Comparison of ENCODE assay signal across 17 cellular contexts in genomic region chr3:45842851-45843625, GRCh38. TPM values are rescaled to one million over a fixed set of nuclear protein-coding genes. Genes with fewer than 3 reads are reported as not detected.
DNase-seq lines count a peak whose midpoint lies in the region; ATAC-seq and TF ChIP-seq lines count a peak whose summit lies in the region.
"Had no signal": no experiment of that assay in that cellular context is flagged by ENCODE, and none has a peak within 500 bp of the region (broad histone marks: within the 10 kb centered on the region; RNA-seq: fewer than 3 reads in every experiment).

No MANE protein-coding gene starts in this region.

- intact Hi-C loops in CD4-positive, alpha-beta T cell (cut with DNase I, micrococcal nuclease) = loop anchor here (2.0 to 5.0 kb wide), 6 partner anchors 28 to 154 kb away; partner anchors contain the start of genes CCR9 (in 1 of the 2) and FYCO1 (in 1 of the 2)
- intact Hi-C loops in esophagus squamous epithelium (cut with DNase I) (no loop called here), sigmoid colon (cut with DNase I) (loop anchor here (5.0 kb wide), 2 partner anchors 81 to 234 kb away; no protein-coding TSS in a partner anchor)

- peaks cover 7% of the 10 kb centered on the region; the same call in 1 of the 2 replicates for H3K4me1 ChIP-seq in GM23248 (ENCODE audit: insufficient read depth)
- peaks cover 6 to 17% (median 9%) of the 10 kb centered on the region in 3 donors for H3K4me1 ChIP-seq in esophagus squamous epithelium
- peaks cover 0 to 11% (median 11%) of the 10 kb centered on the region in 4 donors for H3K4me1 ChIP-seq in sigmoid colon
- H3K4me1 ChIP-seq: uterus had no signal

- H3K9me3 ChIP-seq in CD4-positive, alpha-beta T cell (ENCODE audit: control insufficient read depth, low read length) = no peaks in the 10 kb centered on the region
- H3K9me3 ChIP-seq in GM23248 (ENCODE audit: low read depth) (no peaks in the 10 kb centered on the region), esophagus squamous epithelium (no peaks in the 10 kb centered on the region), sigmoid colon (no peaks in the 10 kb centered on the region)
- H3K9me3 ChIP-seq: BLaER1, uterus had no signal

- H3K27me3 Mint-ChIP-seq in CD4-positive, alpha-beta T cell = no peaks in the 10 kb centered on the region
- peaks cover 32% of the 10 kb centered on the region for H3K27me3 Mint-ChIP-seq in activated naive CD8-positive, alpha-beta T cell treated with anti-CD3 and anti-CD28 coated beads, Interleukin-2, amount 10 ng/mL, durations not matched to agents 7 days and 5 days
- H3K27me3 Mint-ChIP-seq in nephron (ENCODE audit: low read depth) = peaks cover 33% of the 10 kb centered on the region

- TF ChIP-seq CTCF in CD4-positive, alpha-beta T cell (IDR thresholded peaks at IDR 0.05) = no peak
- no peak for TF ChIP-seq CTCF in nephron (IDR thresholded peaks at IDR 0.05; ENCODE audit: unreplicated experiment in 3 of 3)
- no peak for TF ChIP-seq CTCF in esophagus squamous epithelium (IDR thresholded peaks at IDR 0.05)
- no peak for TF ChIP-seq CTCF in sigmoid colon (IDR thresholded peaks at IDR 0.05)

- no peak overlapping the region for H3K4me2 ChIP-seq in GM23248 (ENCODE audit: unreplicated experiment)

- no peaks in the 10 kb centered on the region for H3F3A ChIP-seq in GM23248 (ENCODE audit: insufficient read depth)

- H3K27me3 ChIP-seq in CD4-positive, alpha-beta T cell (ENCODE audit: control insufficient read depth, insufficient read depth, low read length) = no peaks in the 10 kb centered on the region
- H3K27me3 ChIP-seq in GM23248 (replicated peaks; ENCODE audit: insufficient read depth) = peaks cover 18% of the 10 kb centered on the region
- peaks cover 0 to 8% (median 0%) of the 10 kb centered on the region in 4 donors for H3K27me3 ChIP-seq in esophagus squamous epithelium
- no peaks in the 10 kb centered on the region for H3K27me3 ChIP-seq in sigmoid colon
- H3K27me3 ChIP-seq: BLaER1, uterus had no signal

- no peaks in the 10 kb centered on the region for H3K9me3 Mint-ChIP-seq in CD4-positive, alpha-beta T cell
- peaks cover 2% of the 10 kb centered on the region for H3K9me3 Mint-ChIP-seq in activated naive CD8-positive, alpha-beta T cell treated with anti-CD3 and anti-CD28 coated beads, Interleukin-2, amount 10 ng/mL, durations not matched to agents 7 days and 5 days
- no peaks in the 10 kb centered on the region for H3K9me3 Mint-ChIP-seq in nephron

- H2AFZ ChIP-seq in GM23248 = peak overlapping the region; percentile 95

- H3K4me3 ChIP-seq in GM23248 (no peak overlapping the region), esophagus squamous epithelium (no peak overlapping the region), sigmoid colon (no peak overlapping the region)

- ATAC-seq in CD4-positive, alpha-beta T cell (ENCODE audit: poor library complexity) = no peak
- no peak for ATAC-seq in activated naive CD8-positive, alpha-beta T cell treated with anti-CD3 and anti-CD28 coated beads, Interleukin-2, amount 10 ng/mL, durations not matched to agents 7 days and 5 days (ENCODE audit: low read depth)
- ATAC-seq in GM19395 (IDR thresholded peaks at IDR 0.05; ENCODE audit: unreplicated experiment) = no peak

- CTCF ChIA-PET in CD4-positive, alpha-beta T cell (lab: Charles Lee) = interaction anchor here (1.5 kb wide), 1 partner anchor 86 kb away, joined by 4 read pairs; no protein-coding TSS in a partner anchor

- peaks cover 17% of the 10 kb centered on the region; the same call in 1 of the 2 replicates for H3K79me2 ChIP-seq in GM23248 (ENCODE audit: insufficient read depth)

- no peaks in the 10 kb centered on the region for H4K20me1 ChIP-seq in GM23248 (ENCODE audit: insufficient read depth)

- POLR2A ChIA-PET in CD4-positive, alpha-beta T cell (lab: Charles Lee) = interaction anchor here (0.8 to 3.3 kb wide), 9 partner anchors 16 to 112 kb away, joined by 3 to 24 read pairs (median 4); no protein-coding TSS in a partner anchor
- POLR2A ChIA-PET in activated naive CD8-positive, alpha-beta T cell treated with anti-CD3 and anti-CD28 coated beads, Interleukin-2, amount 10 ng/mL, durations not matched to agents 7 days and 5 days (lab: Charles Lee) = interaction anchor here (0.8 kb wide), 1 partner anchor 10 kb away, joined by 3 read pairs; no protein-coding TSS in a partner anchor

- peak overlapping the region; percentile 94 for H3K27ac Mint-ChIP-seq in CD4-positive, alpha-beta T cell
- H3K27ac Mint-ChIP-seq in activated naive CD8-positive, alpha-beta T cell treated with anti-CD3 and anti-CD28 coated beads, Interleukin-2, amount 10 ng/mL, durations not matched to agents 7 days and 5 days = no peak overlapping the region
- no peak overlapping the region for H3K27ac Mint-ChIP-seq in nephron

- no peak for DNase-seq in CD4-positive, alpha-beta T cell
- no peak for DNase-seq in GM23248
- no peak for DNase-seq in activated naive CD8-positive, alpha-beta T cell treated with anti-CD3 and anti-CD28 coated beads, Interleukin-2, amount 10 ng/mL, durations not matched to agents 7 days and 5 days
- no peak for DNase-seq in esophagus squamous epithelium (lab: John Stamatoyannopoulos, UW)
- DNase-seq in sigmoid colon = no peak
- DNase-seq: DMS79; foreskin melanocyte; GOT3; NCI-H1092; NCI-H2171 treated with DMSO at 0.1 percent for 48 hours; stimulated activated naive CD4-positive, alpha-beta T cell treated with Interleukin-2 at 50 U/mL for 16 hours; T-helper 9 cell; uterus had no signal

- TF ChIP-seq EP300 in sigmoid colon (IDR thresholded peaks at IDR 0.05) = no peak

- H3K36me3 ChIP-seq in GM23248 (ENCODE audit: low read depth) (no peaks in the 10 kb centered on the region), esophagus squamous epithelium (no peaks in the 10 kb centered on the region), sigmoid colon (no peaks in the 10 kb centered on the region)
- H3K36me3 ChIP-seq: uterus had no signal

- 70 to 74% methylated on average over 9 of the region's 9 CpGs for WGBS in GM23248 (ENCODE audit: low coverage in 1 of 2, low lambda C conversion rate in 2 of 2, missing lambda C conversion rate in 2 of 2), 2 experiments
- 72 to 79% methylated on average over 9 of the region's 9 CpGs for WGBS in esophagus squamous epithelium, 2 donors
- WGBS in sigmoid colon, 2 donors = 44 to 76% methylated on average over 9 of the region's 9 CpGs

- H3K27ac ChIP-seq in CD4-positive, alpha-beta T cell (ENCODE audit: low read depth, low read length) = no peak overlapping the region
- H3K27ac ChIP-seq in GM23248 (no peak overlapping the region), esophagus squamous epithelium (no peak overlapping the region), sigmoid colon (no peak overlapping the region)
- H3K27ac ChIP-seq: uterus had no signal

- H3K4me1 Mint-ChIP-seq in CD4-positive, alpha-beta T cell (ENCODE audit: low read depth) = peaks cover 35% of the 10 kb centered on the region
- peaks cover 9% of the 10 kb centered on the region for H3K4me1 Mint-ChIP-seq in activated naive CD8-positive, alpha-beta T cell treated with anti-CD3 and anti-CD28 coated beads, Interleukin-2, amount 10 ng/mL, durations not matched to agents 7 days and 5 days
- peaks cover 9% of the 10 kb centered on the region for H3K4me1 Mint-ChIP-seq in nephron

- H3K9me2 ChIP-seq in GM23248 (ENCODE audit: insufficient read depth) = no peaks in the 10 kb centered on the region

- peaks cover 11% of the 10 kb centered on the region for H3K36me3 Mint-ChIP-seq in CD4-positive, alpha-beta T cell (ENCODE audit: low read depth)
- no peaks in the 10 kb centered on the region for H3K36me3 Mint-ChIP-seq in activated naive CD8-positive, alpha-beta T cell treated with anti-CD3 and anti-CD28 coated beads, Interleukin-2, amount 10 ng/mL, durations not matched to agents 7 days and 5 days
- H3K36me3 Mint-ChIP-seq in nephron (ENCODE audit: low read depth) = no peaks in the 10 kb centered on the region

- TF ChIP-seq POLR2A in esophagus squamous epithelium (IDR thresholded peaks at IDR 0.05) = no peak
- TF ChIP-seq POLR2A in sigmoid colon (IDR thresholded peaks at IDR 0.05) = no peak

- peak overlapping the region; percentile 96 for H3K4me3 Mint-ChIP-seq in CD4-positive, alpha-beta T cell
- peak overlapping the region; percentile 93 for H3K4me3 Mint-ChIP-seq in activated naive CD8-positive, alpha-beta T cell treated with anti-CD3 and anti-CD28 coated beads, Interleukin-2, amount 10 ng/mL, durations not matched to agents 7 days and 5 days
- peak overlapping the region; percentile 96 to 97 (median 96) for H3K4me3 Mint-ChIP-seq in nephron

- no peak overlapping the region for H3K9ac ChIP-seq in GM23248
- H3K9ac ChIP-seq: BLaER1 had no signal

- in situ Hi-C loops in GM23248 (cut with MboI) = no loop called here

RNA-seq across cellular contexts. Expression of gene LZTFL1, which starts 1.1 kb away (rescaled TPM):
- 1 to 10 TPM; 9.6 to 10.0 TPM for total RNA-seq in CD4-positive, alpha-beta T cell
- total RNA-seq in GM23248 (2014; rRNA removed; shearing (Covaris generic)) = 18.3 and 21.8 TPM in 2 replicates
- polyA plus RNA-seq in GM23248 (2016; fragmentation: Nextera tagmentation; extraction: Ambion mirVana) (12.7 and 15.1 TPM in 2 replicates), sigmoid colon (10 to 100 TPM in 1 of 3 donors, 1 to 10 TPM in 2; 7.9 to 12.0 (median 8.1) TPM)
- total RNA-seq in activated naive CD8-positive, alpha-beta T cell treated with anti-CD3 and anti-CD28 coated beads, Interleukin-2, amount 10 ng/mL, durations not matched to agents 7 days and 5 days = 1 to 10 TPM; 8.0 to 8.4 TPM
- total RNA-seq in esophagus squamous epithelium (10 to 100 TPM in 2 of 4 donors, 1 to 10 TPM in 2; 6.4 to 14.3 (median 12.0) TPM), sigmoid colon (10 to 100 TPM; 16.6 to 31.0 (median 17.8) TPM)

RNA-seq across cellular contexts. Expression of gene CCR9, which starts 43.3 kb away (rescaled TPM):
- total RNA-seq in CD4-positive, alpha-beta T cell = 1 to 10 TPM; 6.5 to 7.4 TPM
- total RNA-seq in GM23248 (2014; rRNA removed; shearing (Covaris generic)) = not detected in 2 replicates
- polyA plus RNA-seq in GM23248 (2016; fragmentation: Nextera tagmentation; extraction: Ambion mirVana) (not detected in 2 replicates), sigmoid colon (under 1 TPM in 1 of 3 donors, not detected in 2; 0.55 TPM)
- 10 to 100 TPM; 19.4 to 21.6 TPM for total RNA-seq in activated naive CD8-positive, alpha-beta T cell treated with anti-CD3 and anti-CD28 coated beads, Interleukin-2, amount 10 ng/mL, durations not matched to agents 7 days and 5 days
- total RNA-seq in esophagus squamous epithelium (not detected), sigmoid colon (not detected)
- total RNA-seq: lung microvascular endothelial cell had no signal

RNA-seq across cellular contexts. Expression of gene SLC6A20, which starts 46.7 kb away (rescaled TPM):
- not detected for total RNA-seq in CD4-positive, alpha-beta T cell
- not detected in 2 replicates for total RNA-seq in GM23248 (2014; rRNA removed; shearing (Covaris generic))
- polyA plus RNA-seq in GM23248 (2016; fragmentation: Nextera tagmentation; extraction: Ambion mirVana) (not detected in 2 replicates), sigmoid colon (1 to 10 TPM in 1 of 3 donors, under 1 TPM in 1, not detected in 1; 0.60 to 1.4 TPM)
- not detected for total RNA-seq in activated naive CD8-positive, alpha-beta T cell treated with anti-CD3 and anti-CD28 coated beads, Interleukin-2, amount 10 ng/mL, durations not matched to agents 7 days and 5 days
- total RNA-seq in esophagus squamous epithelium (under 1 TPM in 3 of 4 donors, not detected in 1; 0.04 to 0.32 (median 0.19) TPM), sigmoid colon (under 1 TPM in 1 of 4 donors, not detected in 3; 0.16 TPM)
- total RNA-seq: lung microvascular endothelial cell had no signal
